Comparison of ENCODE assay signal across 15 cellular contexts in genomic region chr22:44192811-44193536, GRCh38. TPM values are rescaled to one million over a fixed set of nuclear protein-coding genes. Genes with fewer than 3 reads are reported as not detected.
DNase-seq lines count a peak whose midpoint lies in the region; ATAC-seq, FAIRE-seq and TF ChIP-seq lines count a peak whose summit lies in the region.
"Had no signal": no experiment of that assay in that cellular context is flagged by ENCODE, and none has a peak within 500 bp of the region (broad histone marks: within the 10 kb centered on the region; RNA-seq: fewer than 3 reads in every experiment).

No MANE protein-coding gene starts in this region.

- 0 out of 2 replicates have a peak overlapping the region, but pooled peaks have one; percentile 32 for H2BK20ac ChIP-seq in H1 (ENCODE audit: low read length)

- H4K20me1 ChIP-seq in BLaER1 treated with 17β-estradiol and CSF1 and Interleukin-3, amounts not matched to agents 10 nM and 100 nM, result peaks cover 0 to 100% (median 68%) of the 10 kb centered on the region in 11 experiments; a peak in 20 of 22 replicates
- H4K20me1 ChIP-seq in H1 (replicated peaks in 1 of 2; ENCODE audit: control insufficient read depth in 1 of 2, insufficient read depth in 2 of 2, low read length in 2 of 2), result peaks cover 0 to 5% of the 10 kb centered on the region in 2 experiments

- no peak overlapping the region for H2AK5ac ChIP-seq in H1 (ENCODE audit: low read depth, low read length)

- POLR2A ChIA-PET in CD8-positive, alpha-beta memory T cell (lab: Charles Lee), result no interaction called here
- POLR2A ChIA-PET in RWPE1 (lab: Yijun Ruan, JAX; ENCODE audit: low non-redundant PET), result no interaction called here
- POLR2A ChIA-PET in H1 (lab: Charles Lee; ENCODE audit: partially characterized antibody), result interaction anchor here (0.6 to 1.0 kb wide), 2 partner anchors 10 to 438 kb away, joined by 3 read pairs; no protein-coding TSS in a partner anchor

- TF ChIP-seq CTCF in RWPE1 (conservative IDR thresholded peaks at IDR 0.05; ENCODE audit: low read depth) (no peak), H1 (IDR thresholded peaks at IDR 0.05; ENCODE audit: control extremely low read depth in 1 of 3, insufficient read depth in 1 of 3, low read depth in 1 of 3, low read length in 3 of 3) (no peak)

- H2BK120ac ChIP-seq in H1 (replicated peaks; ENCODE audit: low read depth, low read length), result peak overlapping the region; percentile 34

- no peak overlapping the region for H2BK15ac ChIP-seq in H1 (ENCODE audit: low read length)

- 0 out of 2 replicates have a peak overlapping the region, but pooled peaks have one; percentile 24 for H3K18ac ChIP-seq in H1 (ENCODE audit: extremely low read depth, low read length)

- H2BK5ac ChIP-seq in H1 (ENCODE audit: low read depth, low read length), result peak overlapping the region; percentile 63; the same call in 1 of the 2 replicates

- H3K27me3 Mint-ChIP-seq in CD8-positive, alpha-beta memory T cell, result no peaks in the 10 kb centered on the region

- peak overlapping the region; percentile 35 for H4K91ac ChIP-seq in H1 (replicated peaks; ENCODE audit: insufficient read length, low read length)

- no peak overlapping the region for H3K4ac ChIP-seq in H1 (replicated peaks; ENCODE audit: insufficient read length, low read depth, low read length)

- peak overlapping the region in 1 of 10 experiments; percentile 31; a peak in 2 of 20 replicates for H3K4me3 ChIP-seq in BLaER1 treated with 17β-estradiol and CSF1 and Interleukin-3, amounts not matched to agents 10 nM and 100 nM
- peak overlapping the region; percentile 24 for H3K4me3 ChIP-seq in CD8-positive, alpha-beta memory T cell (ENCODE audit: low read length)
- no peak overlapping the region for H3K4me3 ChIP-seq in H1 (ENCODE audit: extremely low read depth in 1 of 4, insufficient read depth in 2 of 4, low read depth in 3 of 4, low read length in 4 of 4)
- H3K4me3 ChIP-seq: GM12878, SJSA1, thyroid gland had no signal

- peak overlapping the region; percentile 39 to 90 (median 78); a peak in 21 of 22 replicates for H3K4me2 ChIP-seq in BLaER1 treated with 17β-estradiol and CSF1 and Interleukin-3, amounts not matched to agents 10 nM and 100 nM
- no peak overlapping the region for H3K4me2 ChIP-seq in H1 (ENCODE audit: insufficient read depth in 1 of 2, low read depth in 2 of 2, low read length in 2 of 2)

- H3K23ac ChIP-seq in H1 (ENCODE audit: insufficient read length), result no peak overlapping the region

- peaks cover 40 to 89% (median 83%) of the 10 kb centered on the region in 10 experiments for H3K4me1 ChIP-seq in BLaER1 treated with 17β-estradiol and CSF1 and Interleukin-3, amounts not matched to agents 10 nM and 100 nM
- peaks cover 35% of the 10 kb centered on the region for H3K4me1 ChIP-seq in CD8-positive, alpha-beta memory T cell (ENCODE audit: insufficient read depth, low read length)
- H3K4me1 ChIP-seq in H1 (replicated peaks in 1 of 4; ENCODE audit: control insufficient read depth in 3 of 4, insufficient read depth in 4 of 4, low read length in 3 of 4), result peaks cover 0 to 7% (median 0%) of the 10 kb centered on the region in 4 experiments; a peak in 4 of 7 replicates
- H3K4me1 ChIP-seq: BE2C, SJSA1, thyroid gland had no signal

- no peak for FAIRE-seq in H1 (lab: Jason Lieb, UNC)

- peaks cover 9 to 36% (median 24%) of the 10 kb centered on the region in 11 experiments; a peak in 21 of 22 replicates for H3K27me3 ChIP-seq in BLaER1 treated with 17β-estradiol and CSF1 and Interleukin-3, amounts not matched to agents 10 nM and 100 nM
- no peaks in the 10 kb centered on the region for H3K27me3 ChIP-seq in CD8-positive, alpha-beta memory T cell (ENCODE audit: insufficient read depth, low read length, poor library complexity, severe bottlenecking)
- H3K27me3 ChIP-seq in H1 (replicated peaks in 1 of 4; ENCODE audit: control insufficient read depth in 3 of 4, extremely low read depth in 1 of 4, insufficient read depth in 3 of 4, low read length in 3 of 4), result no peaks in the 10 kb centered on the region
- H3K27me3 ChIP-seq: BE2C, SJSA1, thyroid gland had no signal

- peak overlapping the region in 7 of 8 donors; percentile 30 to 89 (median 53) for H3K27ac Mint-ChIP-seq in CD8-positive, alpha-beta memory T cell
- H3K27ac Mint-ChIP-seq: nephron progenitor cell had no signal

- no peak overlapping the region for H3K56ac ChIP-seq in H1 (replicated peaks; ENCODE audit: insufficient read length, low read depth, low read length)

- peaks cover 27 to 47% (median 29%) of the 10 kb centered on the region in 3 donors for H3K4me1 Mint-ChIP-seq in CD8-positive, alpha-beta memory T cell

- no peak overlapping the region for H3K14ac ChIP-seq in H1 (ENCODE audit: insufficient read length)

- H3K79me2 ChIP-seq in H1 (ENCODE audit: control insufficient read depth in 1 of 2, insufficient read depth in 2 of 2, low read length in 2 of 2), result no peaks in the 10 kb centered on the region

- H3K23me2 ChIP-seq in H1 (ENCODE audit: low read depth, low read length), result peaks cover 8% of the 10 kb centered on the region; the same call in 1 of the 2 replicates

- WGBS in H1 (ENCODE audit: extremely low coverage in 1 of 2, insufficient coverage in 1 of 2, insufficient read length in 1 of 2, insufficient replicate concordance in 2 of 2, low coverage in 1 of 2, low lambda C conversion rate in 2 of 2, missing lambda C conversion rate in 1 of 2), 2 experiments, result 87% methylated on average over 11 of the region's 12 CpGs; no CpG with 5 or more reads in 1 of the 2 experiments

- TF ChIP-seq EP300 in H1 (IDR thresholded peaks at IDR 0.05; ENCODE audit: borderline replicate concordance in 1 of 2, low read depth in 2 of 2, low read length in 2 of 2), result no peak

- H2AFZ ChIP-seq in H1 (ENCODE audit: low read length), result no peak overlapping the region

- CTCF ChIA-PET in CD8-positive, alpha-beta memory T cell (lab: Charles Lee), result no interaction called here
- CTCF ChIA-PET in RWPE1 (lab: Yijun Ruan, JAX) (interaction anchor here (0.6 kb wide), 1 partner anchor 144 kb away, joined by 6 read pairs; no protein-coding TSS in a partner anchor), H1 (lab: Charles Lee; ENCODE audit: partially characterized antibody) (interaction anchor here (0.7 kb wide), 1 partner anchor 15 kb away, joined by 3 read pairs; no protein-coding TSS in a partner anchor)

- H3K9me3 ChIP-seq in BLaER1 treated with 17β-estradiol and CSF1 and Interleukin-3, amounts not matched to agents 10 nM and 100 nM (replicated peaks in 1 of 11), result peaks cover 0 to 7% (median 0%) of the 10 kb centered on the region in 11 experiments; a peak in 1 of 22 replicates
- no peaks in the 10 kb centered on the region for H3K9me3 ChIP-seq in CD8-positive, alpha-beta memory T cell (ENCODE audit: low read length)
- H3K9me3 ChIP-seq in H1 (ENCODE audit: insufficient read depth in 2 of 2, low read depth in 1 of 2, low read length in 1 of 2), result no peaks in the 10 kb centered on the region
- H3K9me3 ChIP-seq: BE2C, SJSA1, thyroid gland had no signal

- no peak overlapping the region for H3K27ac ChIP-seq in BLaER1 treated with 17β-estradiol and CSF1 and Interleukin-3, amounts not matched to agents 10 nM and 100 nM
- no peak overlapping the region for H3K27ac ChIP-seq in CD8-positive, alpha-beta memory T cell (ENCODE audit: low read depth, low read length)
- H3K27ac ChIP-seq in RWPE1 (peak overlapping the region; percentile 59), H1 (ENCODE audit: low read depth, low read length) (no peak overlapping the region)
- H3K27ac ChIP-seq: SJSA1, thyroid gland had no signal

- H3K9ac ChIP-seq in BLaER1 treated with 17β-estradiol and CSF1 and Interleukin-3, amounts not matched to agents 10 nM and 100 nM, result peak overlapping the region in 1 of 11 experiments; percentile 18; a peak in 1 of 22 replicates
- no peak overlapping the region for H3K9ac ChIP-seq in H1 (replicated peaks in 1 of 4; ENCODE audit: extremely low read depth in 1 of 4, low read depth in 3 of 4, low read length in 3 of 4)

- H3K4me3 Mint-ChIP-seq in CD8-positive, alpha-beta memory T cell, result peak overlapping the region in 6 of 7 donors; percentile 16 to 58 (median 36)
- H3K4me3 Mint-ChIP-seq: nephron progenitor cell had no signal

- no peak for DNase-seq in CD8-positive, alpha-beta memory T cell
- DNase-seq in RWPE1 (ENCODE audit: low spot score), result no peak
- DNase-seq in H1 (ENCODE audit: low read depth in 1 of 2, low spot score in 2 of 2), result no peak
- DNase-seq in NCI-H2196 (lab: John Stamatoyannopoulos, UW; ENCODE audit: unreplicated experiment), result no peak
- DNase-seq in cardiac septum (ENCODE audit: low spot score), result no peak
- no peak for DNase-seq in epidermal melanocyte (ENCODE audit: insufficient read length, low spot score)
- DNase-seq in left colon, result no peak
- DNase-seq: NCI-H2081 treated with DMSO at 0.1 percent for 48 hours, thyroid gland had no signal

- no peak for TF ChIP-seq RAD21 in H1 (IDR thresholded peaks at IDR 0.05 in 1 of 2, conservative IDR thresholded peaks at IDR 0.05 in 1 of 2; ENCODE audit: low read depth in 2 of 2, low read length in 2 of 2)

- peaks cover 0 to 56% (median 8%) of the 10 kb centered on the region in 11 experiments; a peak in 11 of 22 replicates for H3K36me3 ChIP-seq in BLaER1 treated with 17β-estradiol and CSF1 and Interleukin-3, amounts not matched to agents 10 nM and 100 nM
- peaks cover 3% of the 10 kb centered on the region for H3K36me3 ChIP-seq in CD8-positive, alpha-beta memory T cell (ENCODE audit: insufficient read depth, low read length)
- no peaks in the 10 kb centered on the region for H3K36me3 ChIP-seq in H1 (ENCODE audit: control insufficient read depth in 2 of 4, insufficient read depth in 4 of 4, low read length in 3 of 4)
- H3K36me3 ChIP-seq: BE2C, SJSA1, thyroid gland had no signal

- no peak for ATAC-seq in left colon

- H3K9me3 Mint-ChIP-seq in CD8-positive, alpha-beta memory T cell, result no peaks in the 10 kb centered on the region
- H3K9me3 Mint-ChIP-seq: nephron progenitor cell had no signal

- no peak overlapping the region for H4K5ac ChIP-seq in H1 (ENCODE audit: insufficient read length, low read depth, low read length)

- H2BK12ac ChIP-seq in H1 (ENCODE audit: low read depth, low read length), result no peak overlapping the region

- no peaks in the 10 kb centered on the region for H3K79me1 ChIP-seq in H1 (ENCODE audit: low read depth, low read length)

- peaks cover 9 to 48% (median 12%) of the 10 kb centered on the region in 3 donors for H3K36me3 Mint-ChIP-seq in CD8-positive, alpha-beta memory T cell

- H4K8ac ChIP-seq in H1 (ENCODE audit: extremely low read depth, insufficient read depth, low read length), result no peak overlapping the region; the same call in 1 of the 2 replicates

- TF ChIP-seq POLR2A in H1 (IDR thresholded peaks at IDR 0.05; ENCODE audit: control extremely low read depth in 1 of 2, low read depth in 2 of 2, low read length in 2 of 2), result no peak

- intact Hi-C loops in cardiac septum (cut with DNase I), result no loop called here
- intact Hi-C loops in left colon (cut with DNase I, micrococcal nuclease), result no loop called here

RNA-seq across cellular contexts. Expression of gene PARVG, which starts 12.2 kb away (rescaled TPM):
- total RNA-seq in CD8-positive, alpha-beta memory T cell, result 10 to 100 TPM; 56.0 to 57.4 TPM
- polyA plus RNA-seq in CD8-positive, alpha-beta memory T cell, result 94.4 TPM
- total RNA-seq in H1 (2021; fragmentation: NEBNext Ultra II Directional; extraction: Animal tissue kit (Norgen Biotek cat#: 25700)), result 0.37 and 0.50 TPM in 2 replicates
- 0.80 and 1.5 TPM in 2 replicates for polyA plus RNA-seq in H1 (2011; rRNA removed)
- 1.7 TPM for polyA plus RNA-seq in H1 (2011; cell fraction: cytosol; rRNA removed)
- polyA plus RNA-seq in H1 (2011; cell fraction: nucleus; rRNA removed), result 3.1 TPM
- polyA plus RNA-seq in H1 (2012, experiment 1 of 2), result 0.17 to 0.80 TPM (median 0.41 TPM) in 4 replicates
- polyA plus RNA-seq in H1 (2012, experiment 2 of 2), result 0.45 TPM
- 0.95 TPM for polyA plus RNA-seq in H1 (2013, experiment 1 of 2)
- 0.42 TPM for polyA plus RNA-seq in H1 (2013, experiment 2 of 2)
- 0.60 and 0.93 TPM in 2 replicates for polyA minus RNA-seq in H1 (2011; rRNA and poly(A)+ RNA removed)
- polyA minus RNA-seq in H1 (2011; cell fraction: cytosol; rRNA and poly(A)+ RNA removed), result 0.81 TPM
- polyA minus RNA-seq in H1 (2011; cell fraction: nucleus; rRNA and poly(A)+ RNA removed), result 1.5 TPM
- 2.1 TPM for total RNA-seq in cardiac septum
- total RNA-seq in left colon, result 1 to 10 TPM; 3.6 to 8.4 TPM
- total RNA-seq: renal cortical epithelial cell, SJSA1 had no signal

Comparison
In these comparisons a context has a peak if more than half of its experiments do, and no peak if none do; other contexts are left out.
1. H3K4me2 ChIP-seq: peak in BLaER1 treated with 17β-estradiol and CSF1 and Interleukin-3, amounts not matched to agents 10 nM and 100 nM (11 of 11); none in H1 (0 of 2).
2. RNA of gene PARVG, which starts 12.2 kb away (total RNA-seq): 56.0 to 57.4 TPM in CD8-positive, alpha-beta memory T cell; 3.6 to 8.4 TPM in left colon, 2.1 TPM in cardiac septum (single experiment) and 0.37 to 0.50 TPM in H1; every median in the first group is over 4 times any median in the second.